In the genomic region with DNA sequence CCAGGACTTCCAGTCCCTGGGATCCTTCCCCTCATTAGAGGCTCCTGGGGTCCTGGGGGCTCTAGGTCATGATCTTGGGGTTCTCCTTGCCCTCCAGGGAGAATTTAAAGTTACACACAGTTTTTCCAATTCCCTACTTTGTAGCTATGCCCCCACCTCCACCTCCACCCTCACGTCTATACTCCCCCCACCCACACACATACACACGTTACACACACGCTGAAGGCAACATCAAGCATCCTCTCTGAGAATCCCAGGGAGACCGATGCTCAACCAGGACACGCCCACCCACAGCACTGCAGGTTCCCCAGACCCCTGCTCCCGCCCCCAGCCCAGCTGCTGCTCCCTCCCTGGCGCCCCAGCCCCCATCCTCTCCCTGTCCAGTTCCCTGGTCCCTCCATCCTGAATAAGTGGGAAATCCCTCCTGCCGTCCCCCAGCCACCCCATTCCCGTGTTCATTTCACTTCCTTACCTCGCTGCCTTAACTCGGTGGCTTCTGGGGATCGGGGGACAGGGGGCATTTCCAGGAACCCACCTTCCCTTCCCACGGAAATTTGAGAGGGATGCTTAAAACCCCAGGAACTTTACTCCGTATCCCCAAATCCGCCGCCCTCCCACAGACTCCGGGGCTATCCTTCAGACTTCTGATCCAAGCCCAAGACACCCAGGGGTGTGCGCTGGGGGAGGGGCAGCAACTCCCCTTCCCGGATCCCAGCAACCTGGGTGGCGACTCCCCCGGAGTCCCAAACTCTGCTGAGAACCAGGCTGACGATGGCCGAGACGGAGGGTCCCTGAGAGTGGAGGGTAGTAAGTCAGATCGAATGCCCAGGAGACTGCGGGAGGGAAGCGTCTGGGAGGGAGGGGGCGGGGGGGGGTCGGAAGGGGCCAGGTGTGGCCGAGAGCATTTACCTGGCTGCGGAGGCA, we compare ENCODE assay signal across 8 cellular contexts. TPM values are rescaled to one million over a fixed set of nuclear protein-coding genes. Genes with fewer than 3 reads are reported as not detected.
A peak's percentile ranks its signal among the peaks of the same experiment; 100 is the strongest.
DNase-seq lines count a peak whose midpoint lies in the region; ATAC-seq and TF ChIP-seq lines count a peak whose summit lies in the region.

No MANE protein-coding gene starts in this region.

- no peaks in the 10 kb centered on the region for H3K27me3 ChIP-seq in A673 (replicated peaks; ENCODE audit: insufficient read depth, low read depth, low read length, poor library complexity)
- H3K27me3 ChIP-seq in HUES64 (ENCODE audit: insufficient read depth, low read length): peaks cover 54% of the 10 kb centered on the region
- peaks cover 0 to 43% (median 11%) of the 10 kb centered on the region in 45 donors for H3K27me3 ChIP-seq in dorsolateral prefrontal cortex
- peaks cover 9% of the 10 kb centered on the region for H3K27me3 ChIP-seq in muscle layer of duodenum (ENCODE audit: low read depth, low read length)

- BruUV-seq in A673 (replicated peaks; lab: Mats Ljungman, UMichigan): no TSS peak

- DNase-seq in A673 (ENCODE audit: low spot score): no peak
- DNase-seq in dorsolateral prefrontal cortex: no peak
- no peak for DNase-seq in NCI-H2029 treated with DMSO at 0.1 percent for 48 hours (lab: John Stamatoyannopoulos, UW)
- no peak for DNase-seq in amniotic stem cell (lab: John Stamatoyannopoulos, UW)
- DNase-seq in hippocampal formation (lab: John Stamatoyannopoulos, UW): no peak

- H3K36me3 ChIP-seq in A673 (ENCODE audit: insufficient read depth, low read length, poor library complexity, severe bottlenecking) (no peaks in the 10 kb centered on the region), HUES64 (ENCODE audit: insufficient read depth, low read length) (no peaks in the 10 kb centered on the region), muscle layer of duodenum (ENCODE audit: control insufficient read depth in 1 of 2, insufficient read depth in 2 of 2, low read length in 2 of 2) (no peaks in the 10 kb centered on the region)

- H3K9ac ChIP-seq in HUES64 (ENCODE audit: low read depth, low read length): no peak overlapping the region

- TF ChIP-seq CTCF in A673 (conservative IDR thresholded peaks at IDR 0.05; ENCODE audit: low read depth, low read length) (no peak), dorsolateral prefrontal cortex (IDR thresholded peaks at IDR 0.05 in 54 of 56, conservative IDR thresholded peaks at IDR 0.05 in 2 of 56; ENCODE audit: low read depth in 1 of 56, partially characterized antibody in 56 of 56) (no peak)

- intact Hi-C loops in A673 (cut with micrococcal nuclease; ENCODE audit: unreplicated experiment) (no loop called here), dorsolateral prefrontal cortex (cut with DNase I) (no loop called here)

- peak overlapping the region; percentile 92 for H3K27ac ChIP-seq in A673 (ENCODE audit: low read depth, low read length, poor library complexity, severe bottlenecking)
- no peak overlapping the region for H3K27ac ChIP-seq in HUES64 (ENCODE audit: low read depth, low read length)
- peak overlapping the region in 1 of 59 donors; percentile 1 for H3K27ac ChIP-seq in dorsolateral prefrontal cortex
- no peak overlapping the region for H3K27ac ChIP-seq in muscle layer of duodenum (ENCODE audit: low read length)

- H3K9me3 ChIP-seq in A673 (ENCODE audit: low read depth, low read length, poor library complexity, severe bottlenecking): no peaks in the 10 kb centered on the region
- no peaks in the 10 kb centered on the region for H3K9me3 ChIP-seq in HUES64 (ENCODE audit: insufficient read depth, low read depth, low read length)
- H3K9me3 ChIP-seq in muscle layer of duodenum (ENCODE audit: control insufficient read depth in 1 of 2, low read length in 2 of 2): no peaks in the 10 kb centered on the region

- 5% methylated on average over 31 of the region's 31 CpGs for WGBS in HUES64

- H3K4me3 ChIP-seq in A673 (ENCODE audit: low read depth, low read length, poor library complexity, severe bottlenecking): peak overlapping the region; percentile 76
- peak overlapping the region; percentile 68 for H3K4me3 ChIP-seq in HUES64 (ENCODE audit: low read length)
- peak overlapping the region; percentile 30 to 71 (median 54) for H3K4me3 ChIP-seq in dorsolateral prefrontal cortex
- peak overlapping the region; percentile 26 to 63 for H3K4me3 ChIP-seq in muscle layer of duodenum (ENCODE audit: low read depth in 1 of 2, low read length in 2 of 2)

- ATAC-seq in GM19452 (IDR thresholded peaks at IDR 0.05; ENCODE audit: unreplicated experiment): no peak

- H3K4me1 ChIP-seq in A673 (ENCODE audit: insufficient read depth, low read length, poor library complexity, severe bottlenecking): peaks cover 76% of the 10 kb centered on the region
- peaks cover 12% of the 10 kb centered on the region for H3K4me1 ChIP-seq in HUES64 (ENCODE audit: insufficient read depth, low read length)
- peaks cover 0 to 18% of the 10 kb centered on the region in 2 donors for H3K4me1 ChIP-seq in muscle layer of duodenum (ENCODE audit: control insufficient read depth in 1 of 2, insufficient read depth in 2 of 2, low read length in 2 of 2)

- CTCF ChIA-PET in A673 (lab: Charles Lee): interaction anchor here (0.5 kb wide), 1 partner anchor 25 kb away, joined by 3 read pairs; no protein-coding TSS in a partner anchor

- POLR2A ChIA-PET in A673 (lab: Charles Lee; ENCODE audit: low non-redundant PET): no interaction called here

RNA-seq across cellular contexts. Expression of gene TNS1, which starts 6.7 kb away (rescaled TPM):
- 88.9 and 99.6 TPM in 2 replicates for total RNA-seq in A673 (2021)
- polyA plus RNA-seq in HUES64 (2013, experiment 1 of 2): 2.9 TPM
- polyA plus RNA-seq in HUES64 (2013, experiment 2 of 2): 5.5 TPM
- 100 to 1,000 TPM in 88 of 120 experiments, 10 to 100 TPM in 32; 57.9 to 261 (median 120) TPM for total RNA-seq in dorsolateral prefrontal cortex

RNA-seq across cellular contexts. Expression of gene RUFY4, which starts 59.6 kb away (rescaled TPM):
- 0.26 and 1.3 TPM in 2 replicates for total RNA-seq in A673 (2021)
- 0.15 TPM for polyA plus RNA-seq in HUES64 (2013, experiment 1 of 2)
- not detected for polyA plus RNA-seq in HUES64 (2013, experiment 2 of 2)
- total RNA-seq in dorsolateral prefrontal cortex: 1 to 10 TPM in 9 of 120 experiments, under 1 TPM in 52, not detected in 59; 0.16 to 1.9 (median 0.60) TPM
